In the genomic region with DNA sequence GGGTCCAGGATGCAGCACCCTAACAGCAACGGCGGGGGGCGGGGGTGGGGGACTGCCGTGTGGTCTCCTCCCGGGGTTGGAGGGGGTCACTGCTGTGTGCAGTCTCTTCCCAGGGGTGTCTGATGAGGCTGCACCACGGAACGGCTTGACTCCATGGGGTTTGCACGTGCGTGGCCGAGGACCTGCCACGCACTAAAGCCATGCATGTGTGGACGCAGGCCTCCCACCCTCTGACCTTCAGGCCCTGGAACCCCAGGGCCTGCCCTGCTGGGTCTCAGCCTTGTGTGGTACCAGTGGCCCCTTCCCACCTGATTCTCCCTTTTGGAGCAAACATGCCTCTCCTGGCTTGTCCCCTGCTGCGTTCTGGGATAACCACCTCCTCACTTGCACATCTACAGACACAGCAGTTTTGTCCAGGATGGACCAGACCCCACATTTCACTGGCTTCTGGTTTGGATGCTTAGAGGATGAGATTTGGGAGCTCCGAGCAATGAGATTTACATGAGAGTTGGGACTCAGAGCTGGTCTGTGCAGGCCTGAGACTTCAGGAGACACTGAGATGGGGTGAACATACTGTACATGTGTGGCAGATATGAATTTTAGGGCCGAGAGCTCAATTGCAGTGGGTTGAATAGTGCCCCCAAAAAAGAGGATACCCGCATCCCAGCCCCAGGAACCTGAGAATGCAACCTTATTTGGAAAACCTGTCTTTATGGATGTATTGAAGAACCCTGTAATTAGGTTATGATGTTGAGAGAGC, we compare ENCODE assay signal across 1 cellular context.
A peak's percentile ranks its signal among the peaks of the same experiment; 100 is the strongest.
TF ChIP-seq lines count a peak whose summit lies in the region.

No MANE protein-coding gene starts in this region.

TF ChIP-seq in HepG2, 621 proteins besides CTCF, POLR2A, EP300 and RAD21 (continued from another document):
- no peak for TF ChIP-seq POLR2AphosphoS5 (IDR thresholded peaks at IDR 0.05; ENCODE audit: low read depth, low read length)
- TF ChIP-seq ZNF225 (CRISPR knock-in tag; IDR thresholded peaks at IDR 0.05) = no peak
- peak; percentile 23 for TF ChIP-seq RBM22 (optimal IDR thresholded peaks at IDR 0.05; ENCODE audit: low read length)
- TF ChIP-seq, protein P1, sequence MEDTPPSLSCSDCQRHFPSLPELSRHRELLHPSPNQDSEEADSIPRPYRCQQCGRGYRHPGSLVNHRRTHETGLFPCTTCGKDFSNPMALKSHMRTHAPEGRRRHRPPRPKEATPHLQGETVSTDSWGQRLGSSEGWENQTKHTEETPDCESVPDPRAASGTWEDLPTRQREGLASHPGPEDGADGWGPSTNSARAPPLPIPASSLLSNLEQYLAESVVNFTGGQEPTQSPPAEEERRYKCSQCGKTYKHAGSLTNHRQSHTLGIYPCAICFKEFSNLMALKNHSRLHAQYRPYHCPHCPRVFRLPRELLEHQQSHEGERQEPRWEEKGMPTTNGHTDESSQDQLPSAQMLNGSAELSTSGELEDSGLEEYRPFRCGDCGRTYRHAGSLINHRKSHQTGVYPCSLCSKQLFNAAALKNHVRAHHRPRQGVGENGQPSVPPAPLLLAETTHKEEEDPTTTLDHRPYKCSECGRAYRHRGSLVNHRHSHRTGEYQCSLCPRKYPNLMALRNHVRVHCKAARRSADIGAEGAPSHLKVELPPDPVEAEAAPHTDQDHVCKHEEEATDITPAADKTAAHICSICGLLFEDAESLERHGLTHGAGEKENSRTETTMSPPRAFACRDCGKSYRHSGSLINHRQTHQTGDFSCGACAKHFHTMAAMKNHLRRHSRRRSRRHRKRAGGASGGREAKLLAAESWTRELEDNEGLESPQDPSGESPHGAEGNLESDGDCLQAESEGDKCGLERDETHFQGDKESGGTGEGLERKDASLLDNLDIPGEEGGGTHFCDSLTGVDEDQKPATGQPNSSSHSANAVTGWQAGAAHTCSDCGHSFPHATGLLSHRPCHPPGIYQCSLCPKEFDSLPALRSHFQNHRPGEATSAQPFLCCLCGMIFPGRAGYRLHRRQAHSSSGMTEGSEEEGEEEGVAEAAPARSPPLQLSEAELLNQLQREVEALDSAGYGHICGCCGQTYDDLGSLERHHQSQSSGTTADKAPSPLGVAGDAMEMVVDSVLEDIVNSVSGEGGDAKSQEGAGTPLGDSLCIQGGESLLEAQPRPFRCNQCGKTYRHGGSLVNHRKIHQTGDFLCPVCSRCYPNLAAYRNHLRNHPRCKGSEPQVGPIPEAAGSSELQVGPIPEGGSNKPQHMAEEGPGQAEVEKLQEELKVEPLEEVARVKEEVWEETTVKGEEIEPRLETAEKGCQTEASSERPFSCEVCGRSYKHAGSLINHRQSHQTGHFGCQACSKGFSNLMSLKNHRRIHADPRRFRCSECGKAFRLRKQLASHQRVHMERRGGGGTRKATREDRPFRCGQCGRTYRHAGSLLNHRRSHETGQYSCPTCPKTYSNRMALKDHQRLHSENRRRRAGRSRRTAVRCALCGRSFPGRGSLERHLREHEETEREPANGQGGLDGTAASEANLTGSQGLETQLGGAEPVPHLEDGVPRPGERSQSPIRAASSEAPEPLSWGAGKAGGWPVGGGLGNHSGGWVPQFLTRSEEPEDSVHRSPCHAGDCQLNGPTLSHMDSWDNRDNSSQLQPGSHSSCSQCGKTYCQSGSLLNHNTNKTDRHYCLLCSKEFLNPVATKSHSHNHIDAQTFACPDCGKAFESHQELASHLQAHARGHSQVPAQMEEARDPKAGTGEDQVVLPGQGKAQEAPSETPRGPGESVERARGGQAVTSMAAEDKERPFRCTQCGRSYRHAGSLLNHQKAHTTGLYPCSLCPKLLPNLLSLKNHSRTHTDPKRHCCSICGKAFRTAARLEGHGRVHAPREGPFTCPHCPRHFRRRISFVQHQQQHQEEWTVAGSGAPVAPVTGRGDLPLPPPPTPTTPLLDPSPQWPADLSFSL (CRISPR knock-in tag; IDR thresholded peaks at IDR 0.05) = no peak
